19 cellular contexts compared by ENCODE assay signal in genomic region chr5:152711996-152712395, GRCh38.
DNase-seq lines count a peak whose midpoint lies in the region; ATAC-seq and TF ChIP-seq lines count a peak whose summit lies in the region.
"Had no signal": no experiment of that assay in that cellular context is flagged by ENCODE, and none has a peak within 500 bp of the region (broad histone marks: within the 10 kb centered on the region; RNA-seq: fewer than 3 reads in every experiment).

No MANE protein-coding gene starts in this region.

- no peaks in the 10 kb centered on the region for H3F3A ChIP-seq in GM23248 (ENCODE audit: insufficient read depth)
- no peaks in the 10 kb centered on the region for H3F3A ChIP-seq in smooth muscle cell (ENCODE audit: low read depth)

- H3K4me2 ChIP-seq in GM23248 (ENCODE audit: unreplicated experiment) (no peak overlapping the region), trophoblast cell (ENCODE audit: low read length) (no peak overlapping the region), smooth muscle cell (peak overlapping the region; percentile 3)
- H3K4me2 ChIP-seq: GM23338 had no signal

- 0% methylated on average over 1 of the region's 1 CpG for WGBS in GM23248 (ENCODE audit: low coverage in 1 of 2, low lambda C conversion rate in 2 of 2, missing lambda C conversion rate in 2 of 2), 2 experiments
- WGBS in trophoblast cell (ENCODE audit: extremely low coverage, insufficient coverage, insufficient read length) = no CpG with 5 or more reads among the region's 1 CpG
- WGBS in smooth muscle cell (ENCODE audit: low lambda C conversion rate) = 17% methylated on average over 1 of the region's 1 CpG

- no peaks in the 10 kb centered on the region for H3K36me3 ChIP-seq in GM23248 (ENCODE audit: low read depth)
- no peaks in the 10 kb centered on the region for H3K36me3 ChIP-seq in trophoblast cell (ENCODE audit: control insufficient read depth in 1 of 2, insufficient read depth in 2 of 2, low read length in 2 of 2)
- no peaks in the 10 kb centered on the region for H3K36me3 ChIP-seq in smooth muscle cell (ENCODE audit: low read depth)
- H3K36me3 ChIP-seq: BE2C had no signal

- no peak overlapping the region for H2AK5ac ChIP-seq in trophoblast cell (ENCODE audit: low read length)

- ATAC-seq in omental fat pad (ENCODE audit: low FRiP score) (no peak), SK-N-SH treated with all-trans-retinoic acid at 6 μM for 48 hours (no peak)
- ATAC-seq: GM23338, HepG2 had no signal

- H3K4me3 ChIP-seq in GM23248 (no peak overlapping the region), trophoblast cell (ENCODE audit: low read depth, low read length) (no peak overlapping the region), smooth muscle cell (no peak overlapping the region)
- H3K4me3 ChIP-seq: GM23338 had no signal

- H3K4me1 Mint-ChIP-seq in chondrocyte (ENCODE audit: low read depth) = no peaks in the 10 kb centered on the region
- H3K4me1 Mint-ChIP-seq: CD4-positive, CD25-positive, alpha-beta regulatory T cell; CD8-positive, alpha-beta memory T cell; GM23338; IgD-negative memory B cell had no signal

- H3K18ac ChIP-seq in trophoblast cell (ENCODE audit: low read length) = no peak overlapping the region

- no peaks in the 10 kb centered on the region for H3K79me2 ChIP-seq in GM23248 (ENCODE audit: insufficient read depth)
- H3K79me2 ChIP-seq in trophoblast cell (ENCODE audit: control insufficient read depth, insufficient read depth, low read length, poor library complexity) = no peaks in the 10 kb centered on the region
- no peaks in the 10 kb centered on the region for H3K79me2 ChIP-seq in smooth muscle cell (ENCODE audit: low read depth)

- no peak overlapping the region for H4K91ac ChIP-seq in trophoblast cell (ENCODE audit: low read depth, low read length)

- H3K9me2 ChIP-seq in GM23248 (ENCODE audit: insufficient read depth) = no peaks in the 10 kb centered on the region

- no peak overlapping the region for H2BK120ac ChIP-seq in trophoblast cell (ENCODE audit: insufficient read depth, low read length, poor library complexity)

- no peak overlapping the region for H3K23ac ChIP-seq in trophoblast cell (ENCODE audit: low read length)

- H2AFZ ChIP-seq in GM23248 = no peak overlapping the region
- no peak overlapping the region for H2AFZ ChIP-seq in trophoblast cell (ENCODE audit: insufficient read depth, low read length, poor library complexity)
- peak overlapping the region; percentile 1 for H2AFZ ChIP-seq in smooth muscle cell (ENCODE audit: low read depth)
- H2AFZ ChIP-seq: GM23338 had no signal

- H4K12ac ChIP-seq in trophoblast cell (ENCODE audit: low read depth, low read length) = no peak overlapping the region

- no peak overlapping the region for H2BK12ac ChIP-seq in trophoblast cell (ENCODE audit: low read length)

- H4K20me1 ChIP-seq in GM23248 (ENCODE audit: insufficient read depth) (no peaks in the 10 kb centered on the region), smooth muscle cell (ENCODE audit: low read depth) (no peaks in the 10 kb centered on the region)

- no peak overlapping the region for H2BK5ac ChIP-seq in trophoblast cell (ENCODE audit: low read depth, low read length, poor library complexity)

- H3K14ac ChIP-seq in trophoblast cell (ENCODE audit: low read length) = no peak overlapping the region

- H3K9me3 Mint-ChIP-seq in chondrocyte (ENCODE audit: low read depth) = peaks cover 4% of the 10 kb centered on the region

- DNase-seq in GM23248 (peak; percentile 11), foreskin melanocyte (peak; percentile 63), trophoblast cell (peak; percentile 9 to 83), smooth muscle cell (lab: John Stamatoyannopoulos, UW; ENCODE audit: unreplicated experiment) (no peak), omental fat pad (ENCODE audit: low spot score) (no peak), AG20443 (ENCODE audit: low spot score) (no peak), chondrocyte (ENCODE audit: low spot score) (no peak)
- DNase-seq: 8988T; BE2C; C1 segment of cervical spinal cord; CD4-positive, CD25-positive, alpha-beta regulatory T cell; CD8-positive, alpha-beta memory T cell; COR-L47; HCEC 1CT; HFFc6 had no signal

- H3K4ac ChIP-seq in trophoblast cell (ENCODE audit: low read depth, low read length) = no peak overlapping the region

- H3K36me3 Mint-ChIP-seq in chondrocyte (ENCODE audit: low read depth) = no peaks in the 10 kb centered on the region
- H3K36me3 Mint-ChIP-seq: CD4-positive, CD25-positive, alpha-beta regulatory T cell; IgD-negative memory B cell had no signal

- H3K4me1 ChIP-seq in GM23248 (ENCODE audit: insufficient read depth) = no peaks in the 10 kb centered on the region
- no peaks in the 10 kb centered on the region for H3K4me1 ChIP-seq in trophoblast cell (ENCODE audit: control insufficient read depth in 1 of 2, insufficient read depth in 2 of 2, low read length in 2 of 2)
- peaks cover 13% of the 10 kb centered on the region for H3K4me1 ChIP-seq in smooth muscle cell (ENCODE audit: low read depth)
- H3K4me1 ChIP-seq: BE2C had no signal

- TF ChIP-seq CTCF in smooth muscle cell (IDR thresholded peaks at IDR 0.05; ENCODE audit: borderline replicate concordance, insufficient read depth, poor library complexity, severe bottlenecking) = no peak
- TF ChIP-seq CTCF in omental fat pad (IDR thresholded peaks at IDR 0.05) = no peak
- no peak for TF ChIP-seq CTCF in chondrocyte (IDR thresholded peaks at IDR 0.05)

- H3K9ac ChIP-seq in GM23248 (no peak overlapping the region), trophoblast cell (ENCODE audit: low read length) (no peak overlapping the region), smooth muscle cell (ENCODE audit: low read depth) (no peak overlapping the region)

- H3K79me1 ChIP-seq in trophoblast cell (ENCODE audit: low read length) = no peaks in the 10 kb centered on the region

- H3K27me3 ChIP-seq in GM23248 (replicated peaks; ENCODE audit: insufficient read depth) = no peaks in the 10 kb centered on the region
- H3K27me3 ChIP-seq in trophoblast cell (ENCODE audit: insufficient read depth, low read length) = no peaks in the 10 kb centered on the region
- H3K27me3 ChIP-seq in smooth muscle cell (ENCODE audit: low read depth) = no peaks in the 10 kb centered on the region
- H3K27me3 ChIP-seq: BE2C had no signal

- no peaks in the 10 kb centered on the region for H3K9me3 ChIP-seq in GM23248 (ENCODE audit: low read depth)
- H3K9me3 ChIP-seq in trophoblast cell (ENCODE audit: insufficient read depth, low read depth, low read length) = no peaks in the 10 kb centered on the region
- no peaks in the 10 kb centered on the region for H3K9me3 ChIP-seq in smooth muscle cell (replicated peaks; ENCODE audit: low read depth)
- H3K9me3 ChIP-seq: BE2C had no signal

- no peak overlapping the region for H3K27ac Mint-ChIP-seq in chondrocyte (ENCODE audit: unreplicated experiment)
- H3K27ac Mint-ChIP-seq: CD4-positive, CD25-positive, alpha-beta regulatory T cell; CD8-positive, alpha-beta memory T cell; GM23338; HFFc6; IgD-negative memory B cell had no signal

- in situ Hi-C loops in GM23248 (cut with MboI) = no loop called here

- no peak overlapping the region for H4K8ac ChIP-seq in trophoblast cell (ENCODE audit: low read depth, low read length)

- H3K27ac ChIP-seq in GM23248 = no peak overlapping the region
- no peak overlapping the region for H3K27ac ChIP-seq in trophoblast cell (ENCODE audit: low read depth, low read length)
- H3K27ac ChIP-seq in smooth muscle cell (ENCODE audit: low read depth) = no peak overlapping the region

- no peak overlapping the region for H3K4me3 Mint-ChIP-seq in chondrocyte (ENCODE audit: unreplicated experiment)
- H3K4me3 Mint-ChIP-seq: CD4-positive, CD25-positive, alpha-beta regulatory T cell; CD8-positive, alpha-beta memory T cell; GM23338; HFFc6; IgD-negative memory B cell had no signal

- peaks cover 1% of the 10 kb centered on the region for H3K27me3 Mint-ChIP-seq in chondrocyte (ENCODE audit: low read depth)
- H3K27me3 Mint-ChIP-seq: CD4-positive, CD25-positive, alpha-beta regulatory T cell; CD8-positive, alpha-beta memory T cell; IgD-negative memory B cell had no signal

TF ChIP-seq in SK-N-SH treated with all-trans-retinoic acid at 6 μM for 48 hours, 23 proteins besides CTCF, POLR2A, EP300 and RAD21 (continues in another document):
- TF ChIP-seq OSR1 (CRISPR knock-in tag; IDR thresholded peaks at IDR 0.05) (no peak), ZFP3 (CRISPR knock-in tag; IDR thresholded peaks at IDR 0.05) (no peak), CSDC2 (CRISPR knock-in tag; IDR thresholded peaks at IDR 0.05) (no peak), CREB5 (CRISPR knock-in tag; IDR thresholded peaks at IDR 0.05; ENCODE audit: low read depth) (no peak), ISL1 (CRISPR knock-in tag; IDR thresholded peaks at IDR 0.05) (no peak), POU6F1 (CRISPR knock-in tag; IDR thresholded peaks at IDR 0.05; ENCODE audit: borderline replicate concordance, low read depth) (no peak), GLIS3 (CRISPR knock-in tag; IDR thresholded peaks at IDR 0.05) (no peak), ZNF70 (CRISPR knock-in tag; IDR thresholded peaks at IDR 0.05) (no peak)

Comparison
In these comparisons a context has a peak if more than half of its experiments do, and no peak if none do; other contexts are left out.
1. DNase-seq: peak in GM23248 (single experiment), foreskin melanocyte (single experiment) and trophoblast cell (2 of 2); none in smooth muscle cell (single experiment), omental fat pad (single experiment), AG20443 (single experiment) and chondrocyte (single experiment).